ENCODE assay signal across 21 cellular contexts in the genomic region with DNA sequence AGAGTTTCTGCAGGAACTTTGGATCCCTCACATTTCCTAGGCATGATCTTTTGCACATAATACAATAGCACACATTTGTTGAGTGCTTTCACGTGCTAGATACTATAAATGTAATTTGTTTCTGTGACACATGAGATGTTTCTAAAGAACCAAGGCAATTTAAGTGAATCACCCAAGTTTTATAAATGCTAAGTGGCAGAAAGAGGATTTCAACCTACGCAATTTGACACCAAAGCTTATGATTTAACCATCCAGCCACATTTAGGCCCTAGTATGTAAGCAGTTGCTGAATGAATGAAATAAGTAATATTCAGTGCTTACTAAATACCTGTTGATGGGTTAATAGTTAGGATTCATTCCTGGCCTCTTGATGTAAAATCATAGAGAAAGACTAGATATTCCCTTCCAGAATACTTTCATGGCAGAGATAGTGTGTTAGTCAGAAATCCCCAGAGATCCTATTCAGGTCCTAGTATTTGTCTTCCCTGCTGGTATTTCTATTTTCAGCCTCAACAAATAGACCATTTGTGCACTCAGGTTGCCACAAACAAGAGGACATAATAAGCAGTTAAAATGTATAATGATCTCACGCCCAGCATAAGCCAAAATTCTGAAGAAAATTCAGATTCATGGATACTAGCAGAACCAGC.
A peak's percentile ranks its signal among the peaks of the same experiment; 100 is the strongest.
DNase-seq lines count a peak whose midpoint lies in the region; ATAC-seq and TF ChIP-seq lines count a peak whose summit lies in the region.
"Had no signal": no experiment of that assay in that cellular context is flagged by ENCODE, and none has a peak within 500 bp of the region (broad histone marks: within the 10 kb centered on the region; RNA-seq: fewer than 3 reads in every experiment).

No MANE protein-coding gene starts in this region.

- no peaks in the 10 kb centered on the region for H3K27me3 ChIP-seq in heart left ventricle
- H3K27me3 ChIP-seq: BLaER1, cardiac muscle cell, pancreas had no signal

- no peaks in the 10 kb centered on the region for H3K9me3 ChIP-seq in heart left ventricle
- H3K9me3 ChIP-seq: BLaER1, pancreas had no signal

- H3K27me3 Mint-ChIP-seq in activated CD8-positive, alpha-beta T cell treated with anti-CD3 and anti-CD28 coated beads for 36 hours, result no peaks in the 10 kb centered on the region
- H3K27me3 Mint-ChIP-seq: activated naive CD8-positive, alpha-beta T cell had no signal

- no peak overlapping the region for H3K4me3 Mint-ChIP-seq in activated CD8-positive, alpha-beta T cell treated with anti-CD3 and anti-CD28 coated beads for 36 hours
- H3K4me3 Mint-ChIP-seq: activated naive CD8-positive, alpha-beta T cell had no signal

- peaks cover 0 to 8% (median 0%) of the 10 kb centered on the region in 12 donors for H3K4me1 ChIP-seq in heart left ventricle
- H3K4me1 ChIP-seq: BLaER1 had no signal

- H3K36me3 ChIP-seq in heart left ventricle, result no peaks in the 10 kb centered on the region
- H3K36me3 ChIP-seq: BLaER1, cardiac muscle cell, pancreas had no signal

- in situ Hi-C loops in astrocyte of the spinal cord (cut with HindIII; ENCODE audit: low sequenced_read_pairs), result no loop called here

- WGBS in heart left ventricle, 4 donors, result 73 to 86% (median 78%) methylated on average over 3 of the region's 3 CpGs

- POLR2A ChIA-PET in activated CD8-positive, alpha-beta T cell treated with anti-CD3 and anti-CD28 coated beads for 36 hours (lab: Charles Lee), result no interaction called here

- intact Hi-C loops in heart left ventricle (cut with DNase I), result no loop called here
- intact Hi-C loops in activated CD8-positive, alpha-beta T cell treated with anti-CD3 and anti-CD28 coated beads for 36 hours (cut with micrococcal nuclease), result no loop called here

- no peak for TF ChIP-seq POLR2A in heart left ventricle (IDR thresholded peaks at IDR 0.05)

- DNase-seq in EL (peak; percentile 18), NCI-H2081 (lab: John Stamatoyannopoulos, UW) (peak; percentile 43 to 77), astrocyte of the spinal cord (ENCODE audit: low read depth, low spot score) (peak; percentile 50), renal cortical epithelial cell (ENCODE audit: low read depth) (peak; percentile 36), heart left ventricle (no peak), putamen (ENCODE audit: low spot score) (no peak)
- no peak for DNase-seq in activated CD8-positive, alpha-beta T cell treated with anti-CD3 and anti-CD28 coated beads for 36 hours
- DNase-seq: activated T-cell treated with anti-CD3 and anti-CD28 coated beads, Interleukin-2, amount 50 U/mL, for 1 hour; DMS79; effector CD8-positive, alpha-beta T cell; KG1; NCI-H1436; NCI-H510A treated with DMSO at 0.1 percent for 48 hours; pancreas; small intestine had no signal

- H3K27ac Mint-ChIP-seq in activated CD8-positive, alpha-beta T cell treated with anti-CD3 and anti-CD28 coated beads for 36 hours, result no peak overlapping the region
- H3K27ac Mint-ChIP-seq: activated naive CD8-positive, alpha-beta T cell had no signal

- ATAC-seq in heart left ventricle (no peak), HG03095 (IDR thresholded peaks at IDR 0.05; ENCODE audit: unreplicated experiment) (no peak)
- ATAC-seq in activated CD8-positive, alpha-beta T cell treated with anti-CD3 and anti-CD28 coated beads for 36 hours, result no peak
- ATAC-seq: left lobe of liver, Panc1, pancreas had no signal

- H3K9me3 Mint-ChIP-seq in activated CD8-positive, alpha-beta T cell treated with anti-CD3 and anti-CD28 coated beads for 36 hours, result no peaks in the 10 kb centered on the region

- no peaks in the 10 kb centered on the region for H3K4me1 Mint-ChIP-seq in activated CD8-positive, alpha-beta T cell treated with anti-CD3 and anti-CD28 coated beads for 36 hours (ENCODE audit: low read depth)

- TF ChIP-seq CTCF in astrocyte of the spinal cord (IDR thresholded peaks at IDR 0.05; ENCODE audit: low read depth, low read length), result no peak
- no peak for TF ChIP-seq CTCF in heart left ventricle (IDR thresholded peaks at IDR 0.05)
- TF ChIP-seq CTCF in activated CD8-positive, alpha-beta T cell treated with anti-CD3 and anti-CD28 coated beads for 36 hours (IDR thresholded peaks at IDR 0.05), result no peak

- H3K4me3 ChIP-seq in astrocyte of the spinal cord (ENCODE audit: low read depth, low read length), result no peak overlapping the region
- no peak overlapping the region for H3K4me3 ChIP-seq in heart left ventricle
- H3K4me3 ChIP-seq: BLaER1, cardiac muscle cell, pancreas had no signal

- H3K36me3 Mint-ChIP-seq in activated CD8-positive, alpha-beta T cell treated with anti-CD3 and anti-CD28 coated beads for 36 hours (ENCODE audit: low read depth), result no peaks in the 10 kb centered on the region
- H3K36me3 Mint-ChIP-seq: activated naive CD8-positive, alpha-beta T cell had no signal

- CTCF ChIA-PET in activated CD8-positive, alpha-beta T cell treated with anti-CD3 and anti-CD28 coated beads for 36 hours (lab: Charles Lee), result no interaction called here

- no peak overlapping the region for H3K27ac ChIP-seq in heart left ventricle
- H3K27ac ChIP-seq: BLaER1, cardiac muscle cell had no signal

Comparison
In these comparisons a context has a peak if more than half of its experiments do, and no peak if none do; other contexts are left out.
1. DNase-seq: peak in EL (single experiment), NCI-H2081 (2 of 2), astrocyte of the spinal cord (single experiment) and renal cortical epithelial cell (single experiment); none in heart left ventricle (0 of 5), putamen (single experiment) and activated CD8-positive, alpha-beta T cell treated with anti-CD3 and anti-CD28 coated beads for 36 hours (single experiment).